Comparison of ENCODE assay signal across 22 cellular contexts in the genomic region with DNA sequence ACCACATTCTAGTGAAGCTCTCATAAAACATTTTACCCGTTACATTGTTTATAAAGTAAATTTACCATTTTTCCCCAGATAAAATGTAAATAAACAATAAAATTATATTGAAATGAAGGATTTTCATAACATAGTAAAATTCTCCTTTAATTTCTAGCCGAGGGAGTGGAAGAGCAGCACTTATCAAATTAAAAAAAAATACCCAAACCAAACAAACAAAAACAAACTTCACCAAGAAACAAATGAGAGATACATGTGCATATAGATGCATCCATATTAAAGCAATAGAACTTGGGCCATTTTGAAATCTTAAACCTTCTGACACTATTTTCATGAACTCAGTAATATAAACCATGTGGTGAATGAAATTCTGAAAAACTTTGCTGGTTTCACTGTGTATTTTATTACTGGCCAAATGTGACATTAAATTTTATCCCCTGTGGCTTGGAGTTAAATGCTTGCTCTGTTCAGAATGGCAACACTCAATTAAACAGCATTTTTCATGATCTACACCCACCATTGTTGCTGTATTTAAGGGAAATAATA.
"Had no signal": no experiment of that assay in that cellular context is flagged by ENCODE, and none has a peak within 500 bp of the region (broad histone marks: within the 10 kb centered on the region; RNA-seq: fewer than 3 reads in every experiment).

No MANE protein-coding gene starts in this region.

- ATAC-seq: esophagus mucosa; left colon; left ventricle myocardium superior; psoas muscle; sciatic nerve; stimulated activated naive B cell treated with anti-CD40 and anti-IgM and Interleukin-4, amounts not matched to agents 10 μg/mL and 1 μg/mL and 100 μg/mL, for 72 hours; stimulated activated naive CD8-positive, alpha-beta T cell treated with anti-CD3 and anti-CD28 coated beads, Interleukin-15, amount 100 ng/mL, for 72 hours had no signal

- H3K9me3 ChIP-seq: psoas muscle, spleen, testis, tibial nerve had no signal

- H3K27me3 ChIP-seq: dorsolateral prefrontal cortex, spleen, testis, tibial nerve had no signal

- H3K4me3 ChIP-seq: dorsolateral prefrontal cortex, lung, psoas muscle, spleen, testis, tibial nerve had no signal

- H3K27ac ChIP-seq: dorsolateral prefrontal cortex, psoas muscle, spleen, testis, tibial nerve had no signal

- H3K4me1 ChIP-seq: psoas muscle, spleen, testis had no signal

- H3K36me3 ChIP-seq: spleen, tibial nerve had no signal

- DNase-seq: cortex of kidney; dorsolateral prefrontal cortex; effector CD8-positive, alpha-beta T cell; foreskin melanocyte; head of caudate nucleus; hippocampal formation; left colon; left ventricle myocardium superior; midbrain; nephron progenitor cell; psoas muscle; spleen; stimulated activated CD4-positive, alpha-beta T cell treated with anti-CD3 and anti-CD28 coated beads, Interleukin-15, amount 100 ng/mL, for 24 hours; stimulated activated CD4-positive, alpha-beta T cell treated with anti-CD3 and anti-CD28 coated beads, Interleukin-1b, Interleukin-23, amount 100 ng/mL, for 48 hours; stimulated activated CD4-positive, alpha-beta T cell treated with anti-CD3 and anti-CD28 coated beads, Interleukin-4, amount 100 ng/mL, for 24 hours; stimulated activated naive B cell treated with anti-CD40 and anti-IgM and Interleukin-4, amounts not matched to agents 10 μg/mL and 1 μg/mL and 100 μg/mL, for 72 hours; stimulated activated naive CD8-positive, alpha-beta T cell treated with anti-CD3 and anti-CD28 coated beads, Interleukin-15, amount 100 ng/mL, for 72 hours; testis had no signal
